Comparison of ENCODE assay signal across 1 cellular context in genomic region chr17:58517378-58517927, GRCh38.
TF ChIP-seq lines count a peak whose summit lies in the region.

No MANE protein-coding gene starts in this region.

TF ChIP-seq in HEK293, 187 proteins besides CTCF, POLR2A, EP300 and RAD21 (continued from another document and continues in another):
- TF ChIP-seq ZSCAN5A (tag by site-specific recombination; IDR thresholded peaks at IDR 0.05), result no peak
- no peak for TF ChIP-seq ZNF621 (tag by site-specific recombination; IDR thresholded peaks at IDR 0.05)
- 0 out of 2 replicates have a peak, but pooled peaks have one; percentile 19 for TF ChIP-seq ZNF24 (tag by site-specific recombination; IDR thresholded peaks at IDR 0.05)
- no peak for TF ChIP-seq ZBTB7A (tag by site-specific recombination; IDR thresholded peaks at IDR 0.05; ENCODE audit: low read depth)
- TF ChIP-seq ELK4 (IDR thresholded peaks at IDR 0.05; ENCODE audit: borderline replicate concordance, low read depth, low read length), result no peak
- TF ChIP-seq ZBTB1 (tag by site-specific recombination; IDR thresholded peaks at IDR 0.05), result no peak
- no peak for TF ChIP-seq GLI4 (tag by site-specific recombination; IDR thresholded peaks at IDR 0.05)
- TF ChIP-seq ZNF449 (tag by site-specific recombination; IDR thresholded peaks at IDR 0.05), result no peak
- TF ChIP-seq ZNF660 (tag by site-specific recombination; IDR thresholded peaks at IDR 0.05), result peak; percentile 51
- TF ChIP-seq ZBTB8A (tag by site-specific recombination; IDR thresholded peaks at IDR 0.05), result no peak
- TF ChIP-seq ZNF148 (tag by site-specific recombination; IDR thresholded peaks at IDR 0.05; ENCODE audit: borderline replicate concordance), result no peak
- TF ChIP-seq YY1 (tag by site-specific recombination; IDR thresholded peaks at IDR 0.05), result no peak
- TF ChIP-seq ZNF362 (tag by site-specific recombination; IDR thresholded peaks at IDR 0.05), result no peak
- TF ChIP-seq ZFP3 (tag by site-specific recombination; IDR thresholded peaks at IDR 0.05; ENCODE audit: low read depth), result no peak
- TF ChIP-seq GFI1B (tag by site-specific recombination; IDR thresholded peaks at IDR 0.05), result no peak
- no peak for TF ChIP-seq ZNF214 (tag by site-specific recombination; IDR thresholded peaks at IDR 0.05; ENCODE audit: borderline replicate concordance)
- TF ChIP-seq ZNF394 (tag by site-specific recombination; IDR thresholded peaks at IDR 0.05; ENCODE audit: borderline replicate concordance), result no peak
- peak; percentile 81 for TF ChIP-seq ZBTB48 (tag by site-specific recombination; IDR thresholded peaks at IDR 0.05)
- TF ChIP-seq PRDM6 (tag by site-specific recombination; IDR thresholded peaks at IDR 0.05), result no peak
- peak; percentile 95 for TF ChIP-seq ZBTB26 (tag by site-specific recombination; optimal IDR thresholded peaks at IDR 0.05)
- TF ChIP-seq ZIC2 (tag by site-specific recombination; IDR thresholded peaks at IDR 0.05), result peak; percentile 83
- TF ChIP-seq ZNF146 (tag by site-specific recombination; IDR thresholded peaks at IDR 0.05), result no peak
- no peak for TF ChIP-seq KLF10 (tag by site-specific recombination; IDR thresholded peaks at IDR 0.05)
- no peak for TF ChIP-seq ZNF221 (tag by site-specific recombination; IDR thresholded peaks at IDR 0.05; ENCODE audit: borderline replicate concordance)
- TF ChIP-seq ZNF426 (tag by site-specific recombination; IDR thresholded peaks at IDR 0.05), result no peak
- TF ChIP-seq BCL11A (tag by site-specific recombination; IDR thresholded peaks at IDR 0.05; ENCODE audit: low read depth), result no peak
- peak; percentile 56 for TF ChIP-seq ZNF335 (tag by site-specific recombination; conservative IDR thresholded peaks at IDR 0.05)
- TF ChIP-seq ZNF555 (tag by site-specific recombination; conservative IDR thresholded peaks at IDR 0.05), result no peak
- no peak for TF ChIP-seq ZSCAN18 (tag by site-specific recombination; IDR thresholded peaks at IDR 0.05)
- TF ChIP-seq ZNF658 (tag by site-specific recombination; IDR thresholded peaks at IDR 0.05), result no peak
- TF ChIP-seq ZNF776 (tag by site-specific recombination; IDR thresholded peaks at IDR 0.05; ENCODE audit: borderline replicate concordance), result no peak
- TF ChIP-seq ZNF571 (tag by site-specific recombination; IDR thresholded peaks at IDR 0.05), result no peak
- TF ChIP-seq ZBTB49 (tag by site-specific recombination; IDR thresholded peaks at IDR 0.05; ENCODE audit: low read depth), result no peak
- peak; percentile 99 for TF ChIP-seq GLIS1 (tag by site-specific recombination; IDR thresholded peaks at IDR 0.05)
- no peak for TF ChIP-seq ZBTB21 (tag by site-specific recombination; IDR thresholded peaks at IDR 0.05)
- TF ChIP-seq ZNF416 (tag by site-specific recombination; IDR thresholded peaks at IDR 0.05), result no peak
- peak; percentile 78 for TF ChIP-seq ZBTB17 (tag by site-specific recombination; IDR thresholded peaks at IDR 0.05)
- no peak for TF ChIP-seq ZNF747 (tag by site-specific recombination; IDR thresholded peaks at IDR 0.05)
- TF ChIP-seq ZNF629 (tag by site-specific recombination; IDR thresholded peaks at IDR 0.05), result peak; percentile 45; the same call in 1 of the 2 replicates
- no peak for TF ChIP-seq ZNF175 (tag by site-specific recombination; IDR thresholded peaks at IDR 0.05)
- no peak for TF ChIP-seq ZNF473 (tag by site-specific recombination; IDR thresholded peaks at IDR 0.05)
- TF ChIP-seq ZNF48 (tag by site-specific recombination; IDR thresholded peaks at IDR 0.05), result no peak
- TF ChIP-seq ZNF843 (tag by site-specific recombination; IDR thresholded peaks at IDR 0.05), result 0 out of 2 replicates have a peak, but pooled peaks have one; percentile 37
- TF ChIP-seq ZNF777 (tag by site-specific recombination; IDR thresholded peaks at IDR 0.05; ENCODE audit: borderline replicate concordance), result no peak
- TF ChIP-seq ZNF341 (tag by site-specific recombination; IDR thresholded peaks at IDR 0.05; ENCODE audit: low read depth), result peak; percentile 76
- TF ChIP-seq KLF1 (tag by site-specific recombination; IDR thresholded peaks at IDR 0.05), result no peak
- TF ChIP-seq SETDB1 (IDR thresholded peaks at IDR 0.05; ENCODE audit: insufficient read length, low read length), result no peak
- no peak for TF ChIP-seq ZNF610 (tag by site-specific recombination; IDR thresholded peaks at IDR 0.05; ENCODE audit: borderline replicate concordance)
- TF ChIP-seq ZNF768 (tag by site-specific recombination; IDR thresholded peaks at IDR 0.05), result no peak
- TF ChIP-seq GLI2 (tag by site-specific recombination; IDR thresholded peaks at IDR 0.05; ENCODE audit: borderline replicate concordance, low read depth), result no peak
- no peak for TF ChIP-seq ZNF2 (tag by site-specific recombination; IDR thresholded peaks at IDR 0.05)
- no peak for TF ChIP-seq ZNF266 (tag by site-specific recombination; IDR thresholded peaks at IDR 0.05; ENCODE audit: low read depth)
- TF ChIP-seq ZNF792 (tag by site-specific recombination; IDR thresholded peaks at IDR 0.05), result no peak
- TF ChIP-seq ZFHX2 (tag by site-specific recombination; conservative IDR thresholded peaks at IDR 0.05), result no peak
- TF ChIP-seq MEIS1 (CRISPR knock-in tag; IDR thresholded peaks at IDR 0.05; ENCODE audit: borderline replicate concordance), result no peak
- peak; percentile 96 for TF ChIP-seq PATZ1 (tag by site-specific recombination; IDR thresholded peaks at IDR 0.05)
